Comparison of ENCODE assay signal across 8 cellular contexts in genomic region chr18:3012920-3013810, GRCh38. TPM values are rescaled to one million over a fixed set of nuclear protein-coding genes. Genes with fewer than 3 reads are reported as not detected.
DNase-seq lines count a peak whose midpoint lies in the region; ATAC-seq lines count a peak whose summit lies in the region.

A gene with protein sequence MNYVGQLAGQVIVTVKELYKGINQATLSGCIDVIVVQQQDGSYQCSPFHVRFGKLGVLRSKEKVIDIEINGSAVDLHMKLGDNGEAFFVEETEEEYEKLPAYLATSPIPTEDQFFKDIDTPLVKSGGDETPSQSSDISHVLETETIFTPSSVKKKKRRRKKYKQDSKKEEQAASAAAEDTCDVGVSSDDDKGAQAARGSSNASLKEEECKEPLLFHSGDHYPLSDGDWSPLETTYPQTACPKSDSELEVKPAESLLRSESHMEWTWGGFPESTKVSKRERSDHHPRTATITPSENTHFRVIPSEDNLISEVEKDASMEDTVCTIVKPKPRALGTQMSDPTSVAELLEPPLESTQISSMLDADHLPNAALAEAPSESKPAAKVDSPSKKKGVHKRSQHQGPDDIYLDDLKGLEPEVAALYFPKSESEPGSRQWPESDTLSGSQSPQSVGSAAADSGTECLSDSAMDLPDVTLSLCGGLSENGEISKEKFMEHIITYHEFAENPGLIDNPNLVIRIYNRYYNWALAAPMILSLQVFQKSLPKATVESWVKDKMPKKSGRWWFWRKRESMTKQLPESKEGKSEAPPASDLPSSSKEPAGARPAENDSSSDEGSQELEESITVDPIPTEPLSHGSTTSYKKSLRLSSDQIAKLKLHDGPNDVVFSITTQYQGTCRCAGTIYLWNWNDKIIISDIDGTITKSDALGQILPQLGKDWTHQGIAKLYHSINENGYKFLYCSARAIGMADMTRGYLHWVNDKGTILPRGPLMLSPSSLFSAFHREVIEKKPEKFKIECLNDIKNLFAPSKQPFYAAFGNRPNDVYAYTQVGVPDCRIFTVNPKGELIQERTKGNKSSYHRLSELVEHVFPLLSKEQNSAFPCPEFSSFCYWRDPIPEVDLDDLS (minus strand): TSS chr18:3013144. CDS start chr18:2960840, 52,304 bp downstream.

- H3K18ac ChIP-seq in mesenchymal stem cell (ENCODE audit: low read depth in 1 of 2, low read length in 2 of 2), result peak within 1 kb of the TSS; percentile 86 to 97

- H3K4me3 ChIP-seq in HUES48 (ENCODE audit: low read depth, low read length) (peak within 1 kb of the TSS; percentile 89), NT2/D1 (ENCODE audit: insufficient read length, low read depth) (peak within 1 kb of the TSS; percentile 56), endocrine pancreas (ENCODE audit: control insufficient read depth, insufficient read depth, low read length) (peak within 1 kb of the TSS; percentile 88), mesenchymal stem cell (ENCODE audit: insufficient read depth in 1 of 2, low read depth in 1 of 2, low read length in 2 of 2) (peak within 1 kb of the TSS; percentile 83 to 92)

- peak within 1 kb of the TSS; percentile 91 for H3K27ac ChIP-seq in HUES48 (ENCODE audit: low read depth, low read length)
- peak within 1 kb of the TSS; percentile 55 for H3K27ac ChIP-seq in mesenchymal stem cell (ENCODE audit: low read length, poor library complexity, severe bottlenecking)

- H3K9me3 Mint-ChIP-seq in activated CD8-positive, alpha-beta memory T cell treated with anti-CD3 and anti-CD28 coated beads, Interleukin-2, amount 10 ng/mL, durations not matched to agents 7 days and 5 days (ENCODE audit: low read depth), result no peaks in the 10 kb centered on the region

- peak within 1 kb of the TSS; percentile 90 for H4K8ac ChIP-seq in mesenchymal stem cell (ENCODE audit: low read length)

- 6% methylated on average over 39 of the region's 93 CpGs for WGBS in mesenchymal stem cell

- peak within 1 kb of the TSS; percentile 60 for H2BK5ac ChIP-seq in mesenchymal stem cell (ENCODE audit: low read depth, low read length, poor library complexity, severe bottlenecking)

- H2BK120ac ChIP-seq in mesenchymal stem cell (ENCODE audit: low read depth, low read length), result peak within 1 kb of the TSS; percentile 90

- peak within 1 kb of the TSS in 1 of 2 experiments; percentile 84 for H3K23ac ChIP-seq in mesenchymal stem cell (ENCODE audit: low read length in 2 of 2)

- peaks cover 4% of the 10 kb centered on the region for H3K79me1 ChIP-seq in mesenchymal stem cell (replicated peaks; ENCODE audit: low read length, poor library complexity, severe bottlenecking)

- no peak within 1 kb of the TSS for H2AK5ac ChIP-seq in mesenchymal stem cell (ENCODE audit: low read length, severe bottlenecking)

- peak within 1 kb of the TSS; percentile 72 for H3K4me2 ChIP-seq in mesenchymal stem cell (ENCODE audit: low read length, poor library complexity, severe bottlenecking)

- ATAC-seq in GM21423 (IDR thresholded peaks at IDR 0.05; ENCODE audit: unreplicated experiment), result peak; percentile 88
- ATAC-seq in activated CD8-positive, alpha-beta memory T cell treated with anti-CD3 and anti-CD28 coated beads, Interleukin-2, amount 10 ng/mL, durations not matched to agents 7 days and 5 days, result peak; percentile 94

- DNase-seq in Caki2 (ENCODE audit: low read depth), result peak; percentile 95
- peak; percentile 81 for DNase-seq in NT2/D1 (ENCODE audit: low read depth, low spot score)
- peak; percentile 98 for DNase-seq in activated CD8-positive, alpha-beta memory T cell treated with anti-CD3 and anti-CD28 coated beads, Interleukin-2, amount 10 ng/mL, durations not matched to agents 7 days and 5 days
- DNase-seq in mesenchymal stem cell, result peak; percentile 98
- peak; percentile 80 for DNase-seq in stimulated activated CD8-positive, alpha-beta memory T cell treated with anti-CD3 and anti-CD28 coated beads, Interleukin-12 subunit alpha, Interleukin-12 subunit beta, amount 100 ng/mL, for 24 hours (ENCODE audit: extremely low read depth)

- peak within 1 kb of the TSS; percentile 90 for H3K27ac Mint-ChIP-seq in activated CD8-positive, alpha-beta memory T cell treated with anti-CD3 and anti-CD28 coated beads, Interleukin-2, amount 10 ng/mL, durations not matched to agents 7 days and 5 days

- H2AFZ ChIP-seq in mesenchymal stem cell (ENCODE audit: low read depth, low read length), result no peak within 1 kb of the TSS

- peak within 1 kb of the TSS in 1 of 2 experiments; percentile 66 for H2BK12ac ChIP-seq in mesenchymal stem cell (ENCODE audit: low read length in 2 of 2)

- in situ Hi-C loops in Caki2 (cut with HindIII; ENCODE audit: low pct_unique_long_range_greater_than_20kb, low sequenced_read_pairs), result no loop called here

- no peaks in the 10 kb centered on the region for H3K27me3 ChIP-seq in HUES48 (ENCODE audit: control insufficient read depth, insufficient read depth, low read length)
- no peaks in the 10 kb centered on the region for H3K27me3 ChIP-seq in NT2/D1 (ENCODE audit: insufficient read depth, insufficient read length)
- no peaks in the 10 kb centered on the region for H3K27me3 ChIP-seq in endocrine pancreas (ENCODE audit: control insufficient read depth, insufficient read depth, low read length)
- no peaks in the 10 kb centered on the region for H3K27me3 ChIP-seq in mesenchymal stem cell (ENCODE audit: control insufficient read depth in 1 of 2, insufficient read depth in 1 of 2, low read length in 2 of 2)

- H3K4me1 ChIP-seq in HUES48 (ENCODE audit: control insufficient read depth, insufficient read depth, low read length) (peaks cover 7% of the 10 kb centered on the region), NT2/D1 (ENCODE audit: insufficient read depth, insufficient read length) (peaks cover 5% of the 10 kb centered on the region), endocrine pancreas (ENCODE audit: control insufficient read depth, insufficient read depth, low read length) (no peaks in the 10 kb centered on the region), mesenchymal stem cell (ENCODE audit: control insufficient read depth, insufficient read depth, low read depth, low read length) (peaks cover 19% of the 10 kb centered on the region)

- no peaks in the 10 kb centered on the region for H3K27me3 Mint-ChIP-seq in activated CD8-positive, alpha-beta memory T cell treated with anti-CD3 and anti-CD28 coated beads, Interleukin-2, amount 10 ng/mL, durations not matched to agents 7 days and 5 days

- H4K91ac ChIP-seq in mesenchymal stem cell (ENCODE audit: low read length), result peak within 1 kb of the TSS; percentile 94

- peaks cover 31% of the 10 kb centered on the region for H3K36me3 Mint-ChIP-seq in activated CD8-positive, alpha-beta memory T cell treated with anti-CD3 and anti-CD28 coated beads, Interleukin-2, amount 10 ng/mL, durations not matched to agents 7 days and 5 days

- H3K4ac ChIP-seq in mesenchymal stem cell (ENCODE audit: low read depth in 1 of 2, low read length in 2 of 2), result peak within 1 kb of the TSS; percentile 75 to 89

- H3K9ac ChIP-seq in HUES48 (ENCODE audit: low read depth, low read length) (peak within 1 kb of the TSS; percentile 72), NT2/D1 (ENCODE audit: insufficient read length, low read depth) (peak within 1 kb of the TSS; percentile 85), endocrine pancreas (ENCODE audit: control insufficient read depth, insufficient read depth, low read length) (peak within 1 kb of the TSS; percentile 79), mesenchymal stem cell (ENCODE audit: low read length) (peak within 1 kb of the TSS; percentile 96)

- CTCF ChIA-PET in activated CD8-positive, alpha-beta memory T cell treated with anti-CD3 and anti-CD28 coated beads, Interleukin-2, amount 10 ng/mL, durations not matched to agents 7 days and 5 days (lab: Charles Lee), result interaction anchor here (0.6 to 1.0 kb wide), 3 partner anchors 43 to 50 kb away, joined by 3 to 4 read pairs (median 4); no protein-coding TSS in a partner anchor

- peaks cover 59% of the 10 kb centered on the region for H3K4me1 Mint-ChIP-seq in activated CD8-positive, alpha-beta memory T cell treated with anti-CD3 and anti-CD28 coated beads, Interleukin-2, amount 10 ng/mL, durations not matched to agents 7 days and 5 days

- peak within 1 kb of the TSS; percentile 88 for H3K4me3 Mint-ChIP-seq in activated CD8-positive, alpha-beta memory T cell treated with anti-CD3 and anti-CD28 coated beads, Interleukin-2, amount 10 ng/mL, durations not matched to agents 7 days and 5 days

- peak within 1 kb of the TSS; percentile 68 to 78 for H3K14ac ChIP-seq in mesenchymal stem cell (ENCODE audit: low read length in 2 of 2)

- peak within 1 kb of the TSS; percentile 99 for H2BK15ac ChIP-seq in mesenchymal stem cell (ENCODE audit: low read depth, poor library complexity, severe bottlenecking)

- H3K9me3 ChIP-seq in HUES48 (ENCODE audit: control insufficient read depth, insufficient read depth, low read length) (no peaks in the 10 kb centered on the region), NT2/D1 (ENCODE audit: insufficient read depth, low read length) (no peaks in the 10 kb centered on the region), endocrine pancreas (ENCODE audit: control insufficient read depth, low read length) (no peaks in the 10 kb centered on the region), mesenchymal stem cell (ENCODE audit: control insufficient read depth, low read length) (no peaks in the 10 kb centered on the region)

- H3K36me3 ChIP-seq in HUES48 (ENCODE audit: control insufficient read depth, insufficient read depth, low read length) (peaks cover 14% of the 10 kb centered on the region), NT2/D1 (ENCODE audit: insufficient read depth, insufficient read length, low read length) (peaks cover 18% of the 10 kb centered on the region), endocrine pancreas (ENCODE audit: control insufficient read depth, insufficient read depth, low read length) (no peaks in the 10 kb centered on the region), mesenchymal stem cell (ENCODE audit: control insufficient read depth in 1 of 2, insufficient read depth in 2 of 2, low read depth in 1 of 2, low read length in 2 of 2) (peaks cover 6 to 18% of the 10 kb centered on the region in 2 experiments)

RNA-seq across cellular contexts. Expression of the gene that starts here (rescaled TPM):
- 30.4 and 31.6 TPM in 2 replicates for total RNA-seq in Caki2 (2014; rRNA removed; shearing (Covaris generic); ENCODE audit: low replicate concordance)
- 10 to 100 TPM; 77.6 to 78.4 TPM for total RNA-seq in activated CD8-positive, alpha-beta memory T cell treated with anti-CD3 and anti-CD28 coated beads, Interleukin-2, amount 10 ng/mL, durations not matched to agents 7 days and 5 days
- 28.4 TPM for polyA plus RNA-seq in mesenchymal stem cell (2013, experiment 1 of 2)
- polyA plus RNA-seq in mesenchymal stem cell (2013, experiment 2 of 2), result 28.0 TPM

Comparison
In these comparisons a context has a peak if more than half of its experiments do, and no peak if none do; other contexts are left out.
1. Peak in every context shown above with its lines: DNase-seq, ATAC-seq, H3K4me3 ChIP-seq and H3K27ac ChIP-seq.